24 cellular contexts compared by ENCODE assay signal in the genomic region with DNA sequence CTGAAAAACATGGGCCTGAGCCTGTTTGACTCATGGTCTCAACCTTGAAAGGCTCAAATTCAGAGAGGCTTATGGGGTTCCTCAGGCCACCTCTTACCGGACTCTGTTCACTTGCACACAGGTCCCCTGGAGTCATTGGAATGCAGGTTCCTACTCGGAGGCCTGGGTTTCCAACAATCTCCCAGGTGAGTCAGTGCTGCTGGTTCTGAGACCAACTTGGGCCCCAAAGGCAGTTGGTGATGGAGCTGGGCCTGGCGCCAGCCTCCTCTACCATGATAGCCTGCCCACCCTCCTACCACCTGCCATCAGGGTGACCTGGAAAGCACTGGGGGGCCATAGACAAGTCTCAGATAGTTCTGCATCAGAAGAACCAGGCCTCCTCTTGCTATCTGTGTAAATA.
"Had no signal": no experiment of that assay in that cellular context is flagged by ENCODE, and none has a peak within 500 bp of the region (broad histone marks: within the 10 kb centered on the region; RNA-seq: fewer than 3 reads in every experiment).

No MANE protein-coding gene starts in this region.

- H3K27ac ChIP-seq: adrenal gland, breast epithelium, esophagus muscularis mucosa, gastroesophageal sphincter, left ventricle myocardium inferior, neutrophil, pancreas, transverse colon, vagina had no signal

- H3K9me3 ChIP-seq: adrenal gland, breast epithelium, esophagus muscularis mucosa, gastroesophageal sphincter, heart left ventricle, left ventricle myocardium inferior, neutrophil, pancreas, transverse colon, vagina had no signal

- DNase-seq: activated CD4-positive, alpha-beta T cell treated with anti-CD3 and anti-CD28 coated beads, Interleukin-2, amount 50 U/mL, for 1 hour; activated gamma-delta T cell treated with Interleukin-2 at 50 U/mL for 16 hours; effector CD8-positive, alpha-beta T cell; heart left ventricle; kidney glomerular epithelial cell; left ventricle myocardium inferior; naive thymus-derived CD4-positive, alpha-beta T cell; stimulated activated CD4-positive, alpha-beta T cell treated with anti-CD3 and anti-CD28 coated beads, Interleukin-12 subunit alpha, Interleukin-12 subunit beta, amount 100 ng/mL, for 4 hours; stimulated activated CD4-positive, alpha-beta T cell treated with anti-CD3 and anti-CD28 coated beads, Interleukin-1b, Interleukin-23, amount 100 ng/mL, for 48 hours; T-helper 1 cell; T-helper 9 cell; transverse colon had no signal

- H3K4me3 Mint-ChIP-seq: dendritic cell treated with granulocyte-macrophage colony-stimulating factor and Interleukin-4, amounts not matched to agents 40 ng/mL and 50 ng/mL, for 4 days; naive thymus-derived CD4-positive, alpha-beta T cell; stimulated activated naive CD8-positive, alpha-beta T cell treated with anti-CD3 and anti-CD28 coated beads, Interleukin-15, Interleukin-2, amounts not matched to agents 100 ng/mL and 50 ng/mL, for 24 hours had no signal

- H3K9me3 Mint-ChIP-seq: activated naive CD4-positive, alpha-beta T cell treated with anti-CD3 and anti-CD28 coated beads, Interleukin-2, amount 50 U/mL, for 72 hours; dendritic cell treated with granulocyte-macrophage colony-stimulating factor and Interleukin-4, amounts not matched to agents 40 ng/mL and 50 ng/mL, for 4 days; stimulated activated naive CD8-positive, alpha-beta T cell treated with anti-CD3 and anti-CD28 coated beads, Interleukin-15, Interleukin-2, amounts not matched to agents 100 ng/mL and 50 ng/mL, for 24 hours had no signal

- H3K36me3 Mint-ChIP-seq: activated naive CD4-positive, alpha-beta T cell treated with anti-CD3 and anti-CD28 coated beads, Interleukin-2, amount 50 U/mL, for 72 hours; naive thymus-derived CD4-positive, alpha-beta T cell had no signal

- ATAC-seq: activated CD4-positive, CD25-positive, alpha-beta regulatory T cell treated with anti-CD3 and anti-CD28 coated beads, Interleukin-2, amount 50 U/mL, for 24 hours; activated naive CD4-positive, alpha-beta T cell treated with anti-CD3 and anti-CD28 coated beads, Interleukin-2, amount 50 U/mL, for 72 hours; gastroesophageal sphincter; heart left ventricle; naive thymus-derived CD4-positive, alpha-beta T cell; pancreas; SK-N-SH treated with all-trans-retinoic acid at 6 μM for 48 hours had no signal

- H3K27ac Mint-ChIP-seq: dendritic cell treated with granulocyte-macrophage colony-stimulating factor and Interleukin-4, amounts not matched to agents 40 ng/mL and 50 ng/mL, for 4 days; naive thymus-derived CD4-positive, alpha-beta T cell had no signal

- H3K27me3 ChIP-seq: adrenal gland, breast epithelium, esophagus muscularis mucosa, gastroesophageal sphincter, heart left ventricle, neutrophil, pancreas, transverse colon, vagina had no signal

- H3K4me3 ChIP-seq: adrenal gland, breast epithelium, esophagus muscularis mucosa, gastroesophageal sphincter, heart left ventricle, left ventricle myocardium inferior, pancreas, transverse colon, vagina had no signal

- H3K27me3 Mint-ChIP-seq: stimulated activated naive CD8-positive, alpha-beta T cell treated with anti-CD3 and anti-CD28 coated beads, Interleukin-15, Interleukin-2, amounts not matched to agents 100 ng/mL and 50 ng/mL, for 24 hours had no signal

- H3K4me1 ChIP-seq: pancreas had no signal

- H3K36me3 ChIP-seq: adrenal gland, breast epithelium, esophagus muscularis mucosa, gastroesophageal sphincter, heart left ventricle, left ventricle myocardium inferior, neutrophil, pancreas, transverse colon, vagina had no signal
